ENCODE assay signal across 1 cellular context in genomic region chr9:70399141-70399540, GRCh38.
TF ChIP-seq lines count a peak whose summit lies in the region.

No MANE protein-coding gene starts in this region.

TF ChIP-seq in K562, 482 proteins besides CTCF, POLR2A, EP300 and RAD21 (continued from another document):
- no peak for TF ChIP-seq PRDM10 (IDR thresholded peaks at IDR 0.05; ENCODE audit: partially characterized antibody)
- no peak for TF ChIP-seq HNRNPK (IDR thresholded peaks at IDR 0.05; ENCODE audit: low read depth, low read length, poor library complexity, severe bottlenecking)
- TF ChIP-seq TRIM24 (IDR thresholded peaks at IDR 0.05): peak in 1 of 2 experiments; percentile 48; a peak in 1 of 4 replicates
- TF ChIP-seq BRF1 (IDR thresholded peaks at IDR 0.05; ENCODE audit: borderline replicate concordance, extremely low read depth, insufficient read length): no peak
- TF ChIP-seq FOXP4 (CRISPR knock-in tag; IDR thresholded peaks at IDR 0.05; ENCODE audit: borderline replicate concordance): no peak
- no peak for TF ChIP-seq DLX4 (CRISPR knock-in tag; IDR thresholded peaks at IDR 0.05)
- no peak for TF ChIP-seq ZNF407 (IDR thresholded peaks at IDR 0.05; ENCODE audit: low read depth)
TF ChIP-seq in K562: peak in this region for 10.
